ENCODE assay signal across 1 cellular context in genomic region chr3:138818175-138818574, GRCh38.
TF ChIP-seq lines count a peak whose summit lies in the region.

No MANE protein-coding gene starts in this region.

TF ChIP-seq in WTC11, 78 proteins besides CTCF, POLR2A, EP300 and RAD21 (continued from another document):
- no peak for TF ChIP-seq ZNF512 (CRISPR knock-in tag; IDR thresholded peaks at IDR 0.05; ENCODE audit: borderline replicate concordance)
- TF ChIP-seq E2F4 (CRISPR knock-in tag; IDR thresholded peaks at IDR 0.05; ENCODE audit: borderline replicate concordance, low read depth) = no peak
- no peak for TF ChIP-seq ZNF281 (CRISPR knock-in tag; IDR thresholded peaks at IDR 0.05)
- no peak for TF ChIP-seq USF1 (CRISPR knock-in tag; IDR thresholded peaks at IDR 0.05)
- no peak for TF ChIP-seq KAT7 (CRISPR knock-in tag; IDR thresholded peaks at IDR 0.05; ENCODE audit: borderline replicate concordance)
- no peak for TF ChIP-seq ZNF416 (CRISPR knock-in tag; IDR thresholded peaks at IDR 0.05)
- TF ChIP-seq ATF6 (CRISPR knock-in tag; IDR thresholded peaks at IDR 0.05) = no peak
- no peak for TF ChIP-seq STAT6 (CRISPR knock-in tag; conservative IDR thresholded peaks at IDR 0.05; ENCODE audit: low read depth)
- no peak for TF ChIP-seq ZBTB21 (CRISPR knock-in tag; IDR thresholded peaks at IDR 0.05; ENCODE audit: borderline replicate concordance)
